ENCODE assay signal across 3 cellular contexts in the genomic region with DNA sequence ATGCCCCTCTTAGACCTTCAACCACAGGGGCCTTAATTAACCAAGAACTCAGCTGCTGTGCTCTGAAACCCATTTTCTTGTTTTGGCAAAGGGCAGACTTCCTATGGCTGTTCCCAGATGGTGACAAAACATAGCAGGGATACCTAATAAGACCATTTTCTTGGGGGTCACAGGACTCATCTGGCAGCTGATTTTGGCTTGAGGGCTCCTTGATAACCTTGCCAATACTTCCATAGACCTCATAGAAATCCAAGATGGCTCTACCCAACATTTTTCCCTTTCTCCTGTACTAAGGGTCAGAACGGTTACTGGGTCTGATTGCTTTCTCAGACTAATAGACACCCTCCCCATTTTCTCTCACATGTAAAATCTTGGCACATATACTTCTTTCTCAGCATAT.
"Had no signal": no experiment of that assay in that cellular context is flagged by ENCODE, and none has a peak within 500 bp of the region (broad histone marks: within the 10 kb centered on the region; RNA-seq: fewer than 3 reads in every experiment).

No MANE protein-coding gene starts in this region.

- DNase-seq: GDM1, GF-D8 had no signal

- H3K4me3 ChIP-seq: GM12878 had no signal

- ATAC-seq: GM12878 had no signal
